Comparison of ENCODE assay signal across 16 cellular contexts in the genomic region with DNA sequence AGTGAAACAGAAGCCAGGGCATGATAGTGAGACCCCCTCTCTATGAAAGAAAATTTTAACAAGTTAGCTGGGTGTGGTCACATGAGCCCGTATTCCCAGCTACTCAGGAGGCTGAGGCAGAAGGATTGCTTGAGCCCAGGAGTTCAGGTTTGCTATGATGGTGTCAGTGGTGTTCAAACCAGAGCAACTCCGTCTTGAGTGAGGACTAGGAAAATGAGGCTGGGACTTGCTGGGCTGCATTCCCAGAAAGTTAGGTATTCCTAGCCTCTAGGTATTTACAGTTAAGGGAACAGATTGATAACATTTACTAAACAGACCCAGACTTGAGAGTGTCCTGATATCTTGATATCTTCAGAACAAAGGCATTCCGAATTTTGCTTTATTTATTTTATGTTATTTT. TPM values are rescaled to one million over a fixed set of nuclear protein-coding genes. Genes with fewer than 3 reads are reported as not detected.
DNase-seq lines count a peak whose midpoint lies in the region; ATAC-seq and TF ChIP-seq lines count a peak whose summit lies in the region.
"Had no signal": no experiment of that assay in that cellular context is flagged by ENCODE, and none has a peak within 500 bp of the region (broad histone marks: within the 10 kb centered on the region; RNA-seq: fewer than 3 reads in every experiment).

No MANE protein-coding gene starts in this region.

- no peak overlapping the region for H3K4me3 ChIP-seq in HUES64 (ENCODE audit: low read length)
- no peak overlapping the region for H3K4me3 ChIP-seq in endodermal cell (ENCODE audit: low read length)
- H3K4me3 ChIP-seq in mammary epithelial cell (replicated peaks in 1 of 3; ENCODE audit: insufficient read depth in 1 of 3, low read depth in 2 of 3, low read length in 3 of 3), result no peak overlapping the region
- H3K4me3 ChIP-seq: SJCRH30 had no signal

- CTCF ChIA-PET in mammary epithelial cell (lab: Charles Lee; ENCODE audit: low non-redundant PET), result interaction anchor here (0.7 kb wide), 1 partner anchor 52 kb away, joined by 3 read pairs; no protein-coding TSS in a partner anchor

- DNase-seq in CD14-positive monocyte (ENCODE audit: low spot score), result no peak
- DNase-seq in endodermal cell, result peak; percentile 59
- no peak for DNase-seq in nephron progenitor cell
- no peak for DNase-seq in stimulated activated CD8-positive, alpha-beta memory T cell treated with anti-CD3 and anti-CD28 coated beads, Interleukin-4, amount 100 ng/mL, for 48 hours
- DNase-seq in mammary epithelial cell, result no peak
- DNase-seq: C1 segment of cervical spinal cord; MV-4-11; NCI-H1417; NCI-H187 treated with DMSO at 0.1 percent for 48 hours; NK-92 treated with Interleukin-12 subunit alpha and Interleukin-12 subunit beta, amount 100 ng/mL, for 24 hours; RPMI8226; SJCRH30 had no signal

- no peak overlapping the region for H3K4me2 ChIP-seq in mammary epithelial cell (ENCODE audit: insufficient read depth, low read depth, low read length)

- peaks cover 0 to 1% (median 0%) of the 10 kb centered on the region in 3 donors for H3K27me3 Mint-ChIP-seq in CD14-positive monocyte (ENCODE audit: low read depth in 3 of 3)
- H3K27me3 Mint-ChIP-seq in endodermal cell (ENCODE audit: insufficient read depth), result no peaks in the 10 kb centered on the region
- peaks cover 3% of the 10 kb centered on the region for H3K27me3 Mint-ChIP-seq in nephron progenitor cell (ENCODE audit: low read depth, poor library complexity)

- in situ Hi-C loops in mammary epithelial cell (cut with MboI; ENCODE audit: low sequenced_read_pairs in 2 of 2), result no loop called here

- 82% methylated on average over 3 of the region's 3 CpGs for WGBS in HUES64
- WGBS in endodermal cell (ENCODE audit: insufficient coverage in 1 of 2, insufficient read length in 1 of 2), 2 experiments, result 86 to 92% methylated on average over 2 to 3 of the region's 3 CpGs
- WGBS in mammary epithelial cell (ENCODE audit: low coverage, missing lambda C conversion rate), result 72% methylated on average over 2 of the region's 3 CpGs

- H3K9me3 ChIP-seq in HUES64 (ENCODE audit: insufficient read depth, low read depth, low read length), result no peaks in the 10 kb centered on the region
- H3K9me3 ChIP-seq in endodermal cell (ENCODE audit: control insufficient read depth, low read length), result no peaks in the 10 kb centered on the region
- no peaks in the 10 kb centered on the region for H3K9me3 ChIP-seq in mammary epithelial cell (replicated peaks; ENCODE audit: insufficient read depth, low read length)
- H3K9me3 ChIP-seq: SJCRH30 had no signal

- no peaks in the 10 kb centered on the region for H3K36me3 Mint-ChIP-seq in CD14-positive monocyte
- no peaks in the 10 kb centered on the region for H3K36me3 Mint-ChIP-seq in endodermal cell (ENCODE audit: low read depth)
- H3K36me3 Mint-ChIP-seq in nephron progenitor cell (ENCODE audit: low read depth), result no peaks in the 10 kb centered on the region

- H3K27ac Mint-ChIP-seq in CD14-positive monocyte (peak overlapping the region in 6 of 7 donors; percentile 63 to 94 (median 86)), endodermal cell (peak overlapping the region; percentile 44), nephron progenitor cell (peak overlapping the region; percentile 9)

- no TSS peak for BruUV-seq in mammary epithelial cell (replicated peaks; lab: Mats Ljungman, UMichigan)

- H3K9me3 Mint-ChIP-seq in CD14-positive monocyte (peaks cover 0 to 2% (median 0%) of the 10 kb centered on the region in 7 donors), endodermal cell (no peaks in the 10 kb centered on the region), nephron progenitor cell (peaks cover 4% of the 10 kb centered on the region)
- H3K9me3 Mint-ChIP-seq: H9 had no signal

- ATAC-seq in GM21786 (IDR thresholded peaks at IDR 0.05; ENCODE audit: unreplicated experiment) (no peak), HG03457 (IDR thresholded peaks at IDR 0.05; ENCODE audit: unreplicated experiment) (no peak)

- no peak overlapping the region for H2AFZ ChIP-seq in mammary epithelial cell (ENCODE audit: low read depth, low read length)

- H3K9ac ChIP-seq in HUES64 (ENCODE audit: low read depth, low read length) (peak overlapping the region; percentile 23; the same call in 1 of the 2 replicates), endodermal cell (ENCODE audit: extremely low read depth, low read length, poor library complexity, severe bottlenecking) (no peak overlapping the region), mammary epithelial cell (ENCODE audit: insufficient read depth, low read length) (no peak overlapping the region)

- intact Hi-C loops in CD14-positive monocyte (cut with micrococcal nuclease) (loop anchor here in 1 of 2 donors (5.0 kb wide), 1 partner anchor 39 kb away; the partner anchor contains the start of gene NOCT), mammary epithelial cell (cut with micrococcal nuclease) (no loop called here)

- dilution Hi-C loops in mammary epithelial cell (cut with HindIII; ENCODE audit: low sequenced_read_pairs), result no loop called here

- no peak for TF ChIP-seq CTCF in CD14-positive monocyte (IDR thresholded peaks at IDR 0.05)
- TF ChIP-seq CTCF in endodermal cell (conservative IDR thresholded peaks at IDR 0.05), result no peak
- no peak for TF ChIP-seq CTCF in nephron progenitor cell (IDR thresholded peaks at IDR 0.05)
- no peak for TF ChIP-seq CTCF in mammary epithelial cell (conservative IDR thresholded peaks at IDR 0.05 in 1 of 2, IDR thresholded peaks at IDR 0.05 in 1 of 2; ENCODE audit: extremely low read depth in 1 of 2, insufficient read depth in 1 of 2, low read depth in 1 of 2, low read length in 2 of 2)

- H3K27ac ChIP-seq in HUES64 (ENCODE audit: low read depth, low read length) (peak overlapping the region; percentile 61), endodermal cell (ENCODE audit: low read depth, low read length) (no peak overlapping the region), mammary epithelial cell (ENCODE audit: insufficient read depth, low read depth, low read length) (no peak overlapping the region)
- H3K27ac ChIP-seq: SJCRH30 had no signal

- H3K4me1 Mint-ChIP-seq in CD14-positive monocyte (peaks cover 46% of the 10 kb centered on the region), endodermal cell (peaks cover 34% of the 10 kb centered on the region), nephron progenitor cell (peaks cover 59% of the 10 kb centered on the region)

- H3K4me3 Mint-ChIP-seq in CD14-positive monocyte (no peak overlapping the region), endodermal cell (no peak overlapping the region), nephron progenitor cell (no peak overlapping the region)

- H3K36me3 ChIP-seq in HUES64 (ENCODE audit: insufficient read depth, low read length), result no peaks in the 10 kb centered on the region
- H3K36me3 ChIP-seq in endodermal cell (ENCODE audit: control insufficient read depth, insufficient read depth, low read length), result no peaks in the 10 kb centered on the region
- H3K36me3 ChIP-seq in mammary epithelial cell (ENCODE audit: insufficient read depth, low read length), result no peaks in the 10 kb centered on the region
- H3K36me3 ChIP-seq: SJCRH30 had no signal

- H3K4me1 ChIP-seq in HUES64 (ENCODE audit: insufficient read depth, low read length) (peaks cover 35% of the 10 kb centered on the region), endodermal cell (ENCODE audit: control insufficient read depth, insufficient read depth, low read length) (peaks cover 5% of the 10 kb centered on the region), mammary epithelial cell (ENCODE audit: insufficient read depth, low read length) (no peaks in the 10 kb centered on the region)
- H3K4me1 ChIP-seq: SJCRH30 had no signal

- H3K27me3 ChIP-seq in HUES64 (ENCODE audit: insufficient read depth, low read length) (no peaks in the 10 kb centered on the region), endodermal cell (ENCODE audit: control insufficient read depth, insufficient read depth, low read length, poor library complexity, severe bottlenecking) (no peaks in the 10 kb centered on the region), mammary epithelial cell (ENCODE audit: insufficient read depth, low read length) (no peaks in the 10 kb centered on the region)
- H3K27me3 ChIP-seq: SJCRH30 had no signal

- H3K79me2 ChIP-seq in mammary epithelial cell (ENCODE audit: insufficient read depth, low read length), result no peaks in the 10 kb centered on the region

- H4K20me1 ChIP-seq in mammary epithelial cell (ENCODE audit: insufficient read depth, low read length), result no peaks in the 10 kb centered on the region

RNA-seq across cellular contexts. Expression of gene NOCT, which starts 37.0 kb away (rescaled TPM):
- polyA plus RNA-seq in CD14-positive monocyte (under 1 TPM; 0.54 to 0.89 TPM), mammary epithelial cell (7.4 TPM)
- 19.9 TPM for polyA plus RNA-seq in HUES64 (2013, experiment 1 of 2)
- polyA plus RNA-seq in HUES64 (2013, experiment 2 of 2), result 18.6 TPM
- total RNA-seq in endodermal cell (10 to 100 TPM; 11.7 to 22.3 TPM), mammary epithelial cell (10 to 100 TPM; 20.6 to 34.8 TPM)
- 7.1 TPM for polyA plus RNA-seq in endodermal cell (2013, experiment 1 of 2)
- polyA plus RNA-seq in endodermal cell (2013, experiment 2 of 2), result 7.7 TPM
- 60.6 TPM for polyA minus RNA-seq in mammary epithelial cell

Comparison
In these comparisons a context has a peak if more than half of its experiments do, and no peak if none do; other contexts are left out.
1. H3K27ac Mint-ChIP-seq: peak in every context shown above with its lines; median percentile 86 in CD14-positive monocyte; 44 in endodermal cell; 9 in nephron progenitor cell.